In the genomic region with DNA sequence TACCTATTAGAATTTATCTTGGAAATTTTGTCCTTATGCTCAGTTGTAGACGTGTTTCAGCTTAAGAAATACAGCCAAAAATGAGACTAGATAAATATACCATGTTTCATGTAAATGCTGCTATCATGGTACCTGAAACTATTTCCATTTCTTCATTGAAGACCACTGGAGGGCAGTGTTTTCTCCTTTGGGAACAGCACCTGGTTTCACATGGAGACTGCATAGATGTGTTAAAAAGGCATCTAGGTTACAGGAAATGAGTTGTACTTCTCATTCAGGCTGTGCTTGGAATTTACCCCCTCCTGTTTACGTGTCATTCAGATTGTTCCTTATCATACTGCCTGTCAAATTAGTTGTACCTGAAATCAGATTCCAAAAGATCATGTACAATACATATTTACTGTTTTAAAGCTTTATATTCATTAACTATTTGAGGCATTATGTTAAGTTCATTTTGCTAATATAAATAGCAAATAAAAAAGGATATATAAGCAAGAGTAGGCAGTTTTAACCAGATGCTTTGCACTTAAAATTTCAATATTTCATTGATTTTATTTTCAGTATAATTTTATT, we compare ENCODE assay signal across 8 cellular contexts. TPM values are rescaled to one million over a fixed set of nuclear protein-coding genes. Genes with fewer than 3 reads are reported as not detected.
DNase-seq lines count a peak whose midpoint lies in the region; ATAC-seq and TF ChIP-seq lines count a peak whose summit lies in the region.

No MANE protein-coding gene starts in this region.

- BruUV-seq in Caco-2 (replicated peaks; lab: Mats Ljungman, UMichigan), result no TSS peak

- no peak overlapping the region for H3K4me3 Mint-ChIP-seq in Caco-2 (ENCODE audit: unreplicated experiment)
- no peak overlapping the region for H3K4me3 Mint-ChIP-seq in mesothelial cell of epicardium

- H3K27ac Mint-ChIP-seq in Caco-2 (ENCODE audit: unreplicated experiment) (no peak overlapping the region), mesothelial cell of epicardium (no peak overlapping the region)

- intact Hi-C loops in Caco-2 (cut with micrococcal nuclease; ENCODE audit: unreplicated experiment), result loop anchor here (1.0 to 2.0 kb wide), 3 partner anchors 22 to 696 kb away; no protein-coding TSS in a partner anchor

- POLR2A ChIA-PET in Caco-2 (lab: Charles Lee), result no interaction called here

- in situ Hi-C loops in brain microvascular endothelial cell (cut with HindIII; ENCODE audit: low pct_ligation_motif_present, low sequenced_read_pairs), result no loop called here

- H3K27me3 Mint-ChIP-seq in Caco-2 (ENCODE audit: insufficient read depth, unreplicated experiment), result no peaks in the 10 kb centered on the region
- no peaks in the 10 kb centered on the region for H3K27me3 Mint-ChIP-seq in mesothelial cell of epicardium (ENCODE audit: low read depth)

- no peaks in the 10 kb centered on the region for H3K9me3 ChIP-seq in Caco-2

- H3K4me1 Mint-ChIP-seq in Caco-2 (ENCODE audit: low read depth, unreplicated experiment), result no peaks in the 10 kb centered on the region
- peaks cover 16% of the 10 kb centered on the region for H3K4me1 Mint-ChIP-seq in mesothelial cell of epicardium

- no peak overlapping the region for H3K27ac ChIP-seq in brain microvascular endothelial cell
- no peak overlapping the region for H3K27ac ChIP-seq in substantia nigra (ENCODE audit: low read depth, low read length, poor library complexity, severe bottlenecking)

- ATAC-seq in GM18870 (IDR thresholded peaks at IDR 0.05; ENCODE audit: unreplicated experiment), result peak; percentile 59
- ATAC-seq in HG03378 (IDR thresholded peaks at IDR 0.05; ENCODE audit: unreplicated experiment), result peak; percentile 70
- ATAC-seq in HG03108 (IDR thresholded peaks at IDR 0.05; ENCODE audit: unreplicated experiment), result no peak

- H3K36me3 Mint-ChIP-seq in Caco-2 (ENCODE audit: insufficient read depth, unreplicated experiment) (no peaks in the 10 kb centered on the region), mesothelial cell of epicardium (no peaks in the 10 kb centered on the region)

- no peak overlapping the region for H3K4me3 ChIP-seq in Caco-2 (ENCODE audit: low read depth, low read length)
- H3K4me3 ChIP-seq in brain microvascular endothelial cell (ENCODE audit: low read depth, low read length), result no peak overlapping the region

- TF ChIP-seq CTCF in Caco-2 (IDR thresholded peaks at IDR 0.05; ENCODE audit: insufficient read depth in 1 of 2, low read depth in 1 of 2, low read length in 1 of 2, severe bottlenecking in 1 of 2, unreplicated experiment in 1 of 2) (peak; percentile 63 to 77), brain microvascular endothelial cell (IDR thresholded peaks at IDR 0.05; ENCODE audit: low read depth, low read length, missing control alignments) (peak; percentile 72), mesothelial cell of epicardium (IDR thresholded peaks at IDR 0.05; ENCODE audit: unreplicated experiment) (peak; percentile 42)

- H3K4me1 ChIP-seq in Caco-2, result no peaks in the 10 kb centered on the region

- CTCF ChIA-PET in Caco-2 (lab: Charles Lee), result interaction anchor here (0.6 kb wide), 1 partner anchor 53 kb away, joined by 4 read pairs; no protein-coding TSS in a partner anchor

- DNase-seq in Caco-2 (peak in 1 of 2 experiments; percentile 68), NCI-H510A treated with DMSO at 0.1 percent for 48 hours (lab: John Stamatoyannopoulos, UW) (peak; percentile 47), brain microvascular endothelial cell (peak; percentile 27), mesothelial cell of epicardium (ENCODE audit: low spot score in 2 of 2, unreplicated experiment in 2 of 2) (no peak), substantia nigra (lab: John Stamatoyannopoulos, UW) (no peak)

- no peaks in the 10 kb centered on the region for H3K36me3 ChIP-seq in Caco-2 (ENCODE audit: control insufficient read depth, insufficient read depth, low read length)
- no peaks in the 10 kb centered on the region for H3K36me3 ChIP-seq in brain microvascular endothelial cell (replicated peaks)

- H3K27me3 ChIP-seq in Caco-2 (replicated peaks; ENCODE audit: control insufficient read depth, insufficient read depth, low read length), result no peaks in the 10 kb centered on the region
- H3K27me3 ChIP-seq in brain microvascular endothelial cell (replicated peaks), result peaks cover 9% of the 10 kb centered on the region

- no peaks in the 10 kb centered on the region for H3K9me3 Mint-ChIP-seq in Caco-2 (ENCODE audit: unreplicated experiment)
- H3K9me3 Mint-ChIP-seq in mesothelial cell of epicardium, result no peaks in the 10 kb centered on the region

RNA-seq across cellular contexts. Expression of a gene that starts 57.3 kb away (rescaled TPM):
- total RNA-seq in Caco-2 (2022) (81.1 and 85.3 TPM in 2 replicates), mesothelial cell of epicardium (46.3 to 48.0 TPM (median 46.9 TPM) in 3 replicates)

Comparison
In these comparisons a context has a peak if more than half of its experiments do, and no peak if none do; other contexts are left out.
1. DNase-seq: peak in NCI-H510A treated with DMSO at 0.1 percent for 48 hours (single experiment) and brain microvascular endothelial cell (single experiment); none in mesothelial cell of epicardium (0 of 2) and substantia nigra (0 of 49).
2. Peak in every context shown above with its lines, with median percentiles within 50 percentile points of each other: CTCF ChIP-seq.